Comparison of ENCODE assay signal across 1 cellular context in the genomic region with DNA sequence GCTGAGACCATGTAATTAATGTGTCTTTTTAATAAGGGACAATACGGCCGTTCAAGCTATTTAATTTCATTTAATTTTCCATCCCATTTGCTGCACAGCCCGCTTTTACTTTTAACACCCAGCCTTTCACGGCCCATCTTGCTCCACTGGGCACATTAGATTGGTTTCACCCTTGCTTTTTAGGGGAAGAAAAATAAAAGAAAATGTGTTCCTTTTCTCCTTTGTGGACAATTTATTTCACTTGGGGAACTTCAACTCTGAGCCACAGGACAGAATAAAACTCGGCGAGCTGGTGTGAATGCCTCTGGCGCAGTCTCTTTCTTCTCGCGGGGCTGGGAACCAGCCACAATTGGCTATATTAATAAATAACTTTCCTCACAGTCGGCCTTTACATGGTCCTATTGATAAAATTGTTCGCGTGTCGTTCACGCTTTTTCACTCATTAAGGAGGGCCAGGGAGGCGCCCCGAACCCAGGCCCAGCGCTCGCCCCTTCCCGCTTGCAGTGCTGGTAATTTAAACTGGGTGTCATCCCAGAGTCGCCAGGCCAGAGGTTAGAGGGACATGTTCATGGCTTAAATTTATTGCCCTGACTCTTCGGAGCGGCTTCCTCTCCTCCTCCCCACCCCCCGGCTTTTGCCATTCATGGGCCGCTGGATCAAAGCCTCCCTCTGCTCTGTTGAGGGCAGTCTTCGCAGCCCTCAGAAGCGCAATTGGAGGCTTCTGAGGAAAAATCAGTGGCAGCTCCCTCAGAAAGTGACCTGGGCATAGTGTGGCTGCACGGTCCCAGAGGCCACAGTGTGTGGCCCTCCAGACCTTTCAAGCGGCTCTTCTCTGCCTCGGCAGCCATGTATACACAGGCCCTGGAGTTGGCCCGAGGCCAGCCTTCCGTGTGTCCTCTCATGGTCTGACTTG.
A peak's percentile ranks its signal among the peaks of the same experiment; 100 is the strongest.
TF ChIP-seq lines count a peak whose summit lies in the region.

No MANE protein-coding gene starts in this region.

TF ChIP-seq in GM23338, 12 proteins besides CTCF, POLR2A, EP300 and RAD21:
- TF ChIP-seq, protein P1, sequence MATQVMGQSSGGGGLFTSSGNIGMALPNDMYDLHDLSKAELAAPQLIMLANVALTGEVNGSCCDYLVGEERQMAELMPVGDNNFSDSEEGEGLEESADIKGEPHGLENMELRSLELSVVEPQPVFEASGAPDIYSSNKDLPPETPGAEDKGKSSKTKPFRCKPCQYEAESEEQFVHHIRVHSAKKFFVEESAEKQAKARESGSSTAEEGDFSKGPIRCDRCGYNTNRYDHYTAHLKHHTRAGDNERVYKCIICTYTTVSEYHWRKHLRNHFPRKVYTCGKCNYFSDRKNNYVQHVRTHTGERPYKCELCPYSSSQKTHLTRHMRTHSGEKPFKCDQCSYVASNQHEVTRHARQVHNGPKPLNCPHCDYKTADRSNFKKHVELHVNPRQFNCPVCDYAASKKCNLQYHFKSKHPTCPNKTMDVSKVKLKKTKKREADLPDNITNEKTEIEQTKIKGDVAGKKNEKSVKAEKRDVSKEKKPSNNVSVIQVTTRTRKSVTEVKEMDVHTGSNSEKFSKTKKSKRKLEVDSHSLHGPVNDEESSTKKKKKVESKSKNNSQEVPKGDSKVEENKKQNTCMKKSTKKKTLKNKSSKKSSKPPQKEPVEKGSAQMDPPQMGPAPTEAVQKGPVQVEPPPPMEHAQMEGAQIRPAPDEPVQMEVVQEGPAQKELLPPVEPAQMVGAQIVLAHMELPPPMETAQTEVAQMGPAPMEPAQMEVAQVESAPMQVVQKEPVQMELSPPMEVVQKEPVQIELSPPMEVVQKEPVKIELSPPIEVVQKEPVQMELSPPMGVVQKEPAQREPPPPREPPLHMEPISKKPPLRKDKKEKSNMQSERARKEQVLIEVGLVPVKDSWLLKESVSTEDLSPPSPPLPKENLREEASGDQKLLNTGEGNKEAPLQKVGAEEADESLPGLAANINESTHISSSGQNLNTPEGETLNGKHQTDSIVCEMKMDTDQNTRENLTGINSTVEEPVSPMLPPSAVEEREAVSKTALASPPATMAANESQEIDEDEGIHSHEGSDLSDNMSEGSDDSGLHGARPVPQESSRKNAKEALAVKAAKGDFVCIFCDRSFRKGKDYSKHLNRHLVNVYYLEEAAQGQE (IDR thresholded peaks at IDR 0.05; ENCODE audit: unreplicated experiment): no peak
- TF ChIP-seq EZH2 (IDR thresholded peaks at IDR 0.05; ENCODE audit: low read depth, unreplicated experiment) (peak; percentile 94), CREB1 (CRISPR knock-in tag; IDR thresholded peaks at IDR 0.05; ENCODE audit: low read depth) (no peak), NANOG (IDR thresholded peaks at IDR 0.05; ENCODE audit: borderline replicate concordance) (no peak)
- TF ChIP-seq, protein P2, sequence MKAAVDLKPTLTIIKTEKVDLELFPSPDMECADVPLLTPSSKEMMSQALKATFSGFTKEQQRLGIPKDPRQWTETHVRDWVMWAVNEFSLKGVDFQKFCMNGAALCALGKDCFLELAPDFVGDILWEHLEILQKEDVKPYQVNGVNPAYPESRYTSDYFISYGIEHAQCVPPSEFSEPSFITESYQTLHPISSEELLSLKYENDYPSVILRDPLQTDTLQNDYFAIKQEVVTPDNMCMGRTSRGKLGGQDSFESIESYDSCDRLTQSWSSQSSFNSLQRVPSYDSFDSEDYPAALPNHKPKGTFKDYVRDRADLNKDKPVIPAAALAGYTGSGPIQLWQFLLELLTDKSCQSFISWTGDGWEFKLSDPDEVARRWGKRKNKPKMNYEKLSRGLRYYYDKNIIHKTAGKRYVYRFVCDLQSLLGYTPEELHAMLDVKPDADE (IDR thresholded peaks at IDR 0.05): no peak
TF ChIP-seq in GM23338: peak in this region for 1.
